ENCODE assay signal across 25 cellular contexts in the genomic region with DNA sequence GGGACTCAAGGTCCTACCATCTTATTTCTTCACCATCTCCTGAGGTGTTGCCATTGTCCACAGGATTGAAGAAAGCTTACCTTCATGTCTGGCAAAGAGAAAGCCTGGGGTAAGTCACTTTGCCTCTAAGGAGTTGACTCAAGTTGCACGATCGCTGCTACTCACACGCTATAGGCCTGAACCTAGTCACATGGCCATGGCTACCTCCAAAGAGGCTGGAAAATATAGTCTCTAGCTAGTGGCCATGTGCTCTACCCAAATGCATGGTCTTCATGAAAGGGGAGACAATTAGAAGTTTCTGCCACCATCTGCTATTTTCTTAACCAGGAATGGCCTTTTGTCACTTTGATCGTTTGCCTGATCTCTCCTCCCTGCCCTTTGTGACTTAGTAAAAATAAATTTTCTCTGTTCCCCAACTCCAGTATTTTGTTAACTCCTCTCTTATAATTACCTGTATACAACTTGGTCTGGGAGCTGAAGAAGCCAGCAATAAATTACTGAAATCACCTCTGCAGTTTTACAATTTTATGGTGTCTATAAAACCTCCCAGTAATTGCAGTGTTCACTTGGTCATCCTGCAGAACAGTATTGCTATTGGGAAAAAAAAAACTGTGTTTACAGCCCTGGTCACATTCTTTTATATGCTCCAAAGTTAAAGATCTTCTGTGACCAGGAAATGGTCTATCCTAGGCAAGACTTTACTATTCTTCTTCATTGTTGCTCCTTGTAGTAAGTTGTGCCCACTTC.
"Had no signal": no experiment of that assay in that cellular context is flagged by ENCODE, and none has a peak within 500 bp of the region (broad histone marks: within the 10 kb centered on the region; RNA-seq: fewer than 3 reads in every experiment).

No MANE protein-coding gene starts in this region.

- H3K4me1 Mint-ChIP-seq: activated CD4-positive, alpha-beta memory T cell treated with anti-CD3 and anti-CD28 coated beads, Interleukin-2, amount 10 ng/mL, durations not matched to agents 7 days and 5 days; activated CD4-positive, alpha-beta T cell treated with anti-CD3 and anti-CD28 coated beads for 36 hours; activated naive CD8-positive, alpha-beta T cell treated with anti-CD3 and anti-CD28 coated beads, Interleukin-2, amount 10 ng/mL, durations not matched to agents 7 days and 5 days had no signal

- H3K27me3 Mint-ChIP-seq: activated CD4-positive, alpha-beta T cell treated with anti-CD3 and anti-CD28 coated beads for 36 hours; activated naive CD8-positive, alpha-beta T cell treated with anti-CD3 and anti-CD28 coated beads, Interleukin-2, amount 10 ng/mL, durations not matched to agents 7 days and 5 days had no signal

- H3K9me3 Mint-ChIP-seq: activated CD4-positive, alpha-beta memory T cell treated with anti-CD3 and anti-CD28 coated beads, Interleukin-2, amount 10 ng/mL, durations not matched to agents 7 days and 5 days had no signal

- H3K4me3 Mint-ChIP-seq: activated CD4-positive, alpha-beta memory T cell treated with anti-CD3 and anti-CD28 coated beads, Interleukin-2, amount 10 ng/mL, durations not matched to agents 7 days and 5 days; activated CD4-positive, alpha-beta T cell treated with anti-CD3 and anti-CD28 coated beads for 36 hours; activated naive CD8-positive, alpha-beta T cell treated with anti-CD3 and anti-CD28 coated beads, Interleukin-2, amount 10 ng/mL, durations not matched to agents 7 days and 5 days had no signal

- ATAC-seq: activated CD4-positive, alpha-beta T cell treated with anti-CD3 and anti-CD28 coated beads for 36 hours; Panc1 had no signal

- DNase-seq: activated CD4-positive, alpha-beta memory T cell treated with anti-CD3 and anti-CD28 coated beads, Interleukin-2, amount 10 ng/mL, durations not matched to agents 7 days and 5 days; activated CD4-positive, alpha-beta T cell treated with anti-CD3 and anti-CD28 coated beads for 36 hours; activated CD4-positive, alpha-beta T cell treated with anti-CD3 and anti-CD28 coated beads, Interleukin-2, amount 50 U/mL, for 1 hour; activated naive CD4-positive, alpha-beta T cell treated with anti-CD3 and anti-CD28 coated beads, Interleukin-2, amount 50 U/mL, for 16 hours; activated naive CD8-positive, alpha-beta T cell treated with anti-CD3 and anti-CD28 coated beads, Interleukin-2, amount 10 ng/mL, durations not matched to agents 7 days and 5 days; activated T-cell treated with anti-CD3 and anti-CD28 coated beads for 4 hours; aorta; caudate nucleus; KG1; MG63; NCI-H1105; NCI-H1436; NCI-H187; NCI-H2081; NCI-H69; NK-92 treated with Interleukin-12 subunit alpha and Interleukin-12 subunit beta, amount 100 ng/mL, for 24 hours; OCI-M1; Right ventricle myocardium superior; RPMI8226; SJCRH30; SK-N-SH; T-helper 1 cell; WERI-Rb-1 had no signal

- H3K36me3 ChIP-seq: breast epithelium, MG63, SJCRH30, WERI-Rb-1 had no signal

- H3K4me3 ChIP-seq: breast epithelium, MG63, SJCRH30 had no signal

- H3K4me2 ChIP-seq: SK-N-SH had no signal

- H3K9ac ChIP-seq: SK-N-SH had no signal

- H3K4me1 ChIP-seq: breast epithelium had no signal

- H3K9me2 ChIP-seq: SK-N-SH had no signal

- H3K27ac Mint-ChIP-seq: activated CD4-positive, alpha-beta memory T cell treated with anti-CD3 and anti-CD28 coated beads, Interleukin-2, amount 10 ng/mL, durations not matched to agents 7 days and 5 days; activated CD4-positive, alpha-beta T cell treated with anti-CD3 and anti-CD28 coated beads for 36 hours; activated naive CD8-positive, alpha-beta T cell treated with anti-CD3 and anti-CD28 coated beads, Interleukin-2, amount 10 ng/mL, durations not matched to agents 7 days and 5 days had no signal

- H3K27me3 ChIP-seq: breast epithelium, MG63, SJCRH30 had no signal

- H3K9me3 ChIP-seq: breast epithelium, MG63, SJCRH30, SK-N-SH had no signal

- H3K27ac ChIP-seq: breast epithelium, SJCRH30, WERI-Rb-1 had no signal
